In genomic region chr9:113131689-113132151, GRCh38 we compare ENCODE assay signal across 15 cellular contexts. TPM values are rescaled to one million over a fixed set of nuclear protein-coding genes. Genes with fewer than 3 reads are reported as not detected.
DNase-seq lines count a peak whose midpoint lies in the region; ATAC-seq, FAIRE-seq and TF ChIP-seq lines count a peak whose summit lies in the region.
"Had no signal": no experiment of that assay in that cellular context is flagged by ENCODE, and none has a peak within 500 bp of the region (broad histone marks: within the 10 kb centered on the region; RNA-seq: fewer than 3 reads in every experiment).

No MANE protein-coding gene starts in this region.

- DNase-seq in NOMO-1 treated with DMSO at 0.1 percent for 48 hours (lab: John Stamatoyannopoulos, UW; ENCODE audit: unreplicated experiment) (peak; percentile 36), NOMO-1 treated with dmso at 0.1 percent for 144 hours (lab: John Stamatoyannopoulos, UW; ENCODE audit: unreplicated experiment) (no peak), PC-3 (peak; percentile 30), endothelial cell of umbilical vein (ENCODE audit: low read depth, low spot score) (peak; percentile 28), NK-92 (lab: John Stamatoyannopoulos, UW; ENCODE audit: unreplicated experiment) (no peak)
- no peak for DNase-seq in activated CD8-positive, alpha-beta memory T cell treated with anti-CD3 and anti-CD28 coated beads, Interleukin-2, amount 50 U/mL, for 48 hours
- DNase-seq: 8988T; NCI-H446 treated with DMSO at 0.1 percent for 48 hours; occipital lobe; stimulated activated CD4-positive, alpha-beta T cell treated with anti-CD3 and anti-CD28 coated beads, Interleukin-4, amount 100 ng/mL, for 24 hours; T-cell; tibial artery had no signal

- intact Hi-C loops in PC-3 (cut with micrococcal nuclease): no loop called here
- intact Hi-C loops in endothelial cell of umbilical vein (cut with micrococcal nuclease): no loop called here

- no peak for TF ChIP-seq POLR2A in endothelial cell of umbilical vein (IDR thresholded peaks at IDR 0.05; ENCODE audit: low read depth, low read length)

- POLR2A ChIA-PET in PC-3 (lab: Charles Lee; ENCODE audit: unreplicated experiment): no interaction called here
- POLR2A ChIA-PET in endothelial cell of umbilical vein (lab: Charles Lee): no interaction called here

- H3K36me3 ChIP-seq in PC-3 (ENCODE audit: low read depth, low read length): no peaks in the 10 kb centered on the region
- no peaks in the 10 kb centered on the region for H3K36me3 ChIP-seq in endothelial cell of umbilical vein (ENCODE audit: control insufficient read depth in 2 of 2, extremely low read depth in 1 of 2, insufficient read depth in 2 of 2, low read length in 2 of 2)
- H3K36me3 ChIP-seq in parathyroid adenoma (ENCODE audit: control insufficient read depth, insufficient read depth, low read length): no peaks in the 10 kb centered on the region
- H3K36me3 ChIP-seq: tibial artery had no signal

- dilution Hi-C loops in endothelial cell of umbilical vein (cut with MboI; ENCODE audit: extremely low pct_ligation_motif_present, low sequenced_read_pairs): no loop called here

- no peaks in the 10 kb centered on the region for H3K79me2 ChIP-seq in PC-3 (ENCODE audit: low read length)
- no peaks in the 10 kb centered on the region for H3K79me2 ChIP-seq in endothelial cell of umbilical vein (ENCODE audit: control insufficient read depth, insufficient read depth, low read length)
- H3K79me2 ChIP-seq in parathyroid adenoma: no peaks in the 10 kb centered on the region

- no peak overlapping the region for H3K9ac ChIP-seq in PC-3 (ENCODE audit: low read length)
- no peak overlapping the region for H3K9ac ChIP-seq in endothelial cell of umbilical vein (replicated peaks; ENCODE audit: extremely low read depth, insufficient read depth, low read length)
- H3K9ac ChIP-seq in parathyroid adenoma: no peak overlapping the region

- H3K4me3 ChIP-seq in PC-3 (ENCODE audit: low read length) (no peak overlapping the region), endothelial cell of umbilical vein (replicated peaks in 1 of 3; ENCODE audit: insufficient read depth in 1 of 3, low read depth in 1 of 3, low read length in 3 of 3) (no peak overlapping the region), parathyroid adenoma (ENCODE audit: low read depth, low read length) (no peak overlapping the region)
- H3K4me3 ChIP-seq: tibial artery had no signal

- no peaks in the 10 kb centered on the region for H3K9me3 ChIP-seq in PC-3 (ENCODE audit: low read length)
- H3K9me3 ChIP-seq in endothelial cell of umbilical vein (replicated peaks; ENCODE audit: control insufficient read depth, insufficient read depth, low read length): no peaks in the 10 kb centered on the region
- H3K9me3 ChIP-seq in parathyroid adenoma (ENCODE audit: control insufficient read depth, low read length): no peaks in the 10 kb centered on the region
- H3K9me3 ChIP-seq: tibial artery had no signal

- TF ChIP-seq CTCF in PC-3 (conservative IDR thresholded peaks at IDR 0.05; ENCODE audit: low read depth, low read length) (no peak), endothelial cell of umbilical vein (IDR thresholded peaks at IDR 0.05; ENCODE audit: extremely low read depth in 1 of 2, insufficient read depth in 1 of 2, low read depth in 1 of 2, low read length in 2 of 2) (no peak), parathyroid adenoma (IDR thresholded peaks at IDR 0.05) (no peak)

- H3K9me2 ChIP-seq in PC-3 (replicated peaks; ENCODE audit: low read length): no peaks in the 10 kb centered on the region

- no peak overlapping the region for H2AFZ ChIP-seq in PC-3 (ENCODE audit: low read length)
- H2AFZ ChIP-seq in endothelial cell of umbilical vein (ENCODE audit: low read depth, low read length): no peak overlapping the region
- H2AFZ ChIP-seq in parathyroid adenoma: peak overlapping the region; percentile 51

- no peak overlapping the region for H3K27ac ChIP-seq in PC-3 (ENCODE audit: low read length)
- H3K27ac ChIP-seq in endothelial cell of umbilical vein (ENCODE audit: insufficient read depth, low read depth, low read length): no peak overlapping the region
- H3K27ac ChIP-seq in parathyroid adenoma: peak overlapping the region; percentile 88
- H3K27ac ChIP-seq: tibial artery had no signal

- FAIRE-seq in endothelial cell of umbilical vein (lab: Jason Lieb, UNC): no peak
- FAIRE-seq: G401.6 had no signal

- H3F3A ChIP-seq in PC-3 (ENCODE audit: low read length, unreplicated experiment): no peaks in the 10 kb centered on the region

- H3K9me1 ChIP-seq in endothelial cell of umbilical vein (replicated peaks; ENCODE audit: control insufficient read depth, extremely low read depth, insufficient read depth, low read length): no peaks in the 10 kb centered on the region

- no peak overlapping the region for H3K4me2 ChIP-seq in PC-3 (ENCODE audit: low read length)
- H3K4me2 ChIP-seq in endothelial cell of umbilical vein (ENCODE audit: insufficient read depth, low read length): no peak overlapping the region
- peak overlapping the region; percentile 7 for H3K4me2 ChIP-seq in parathyroid adenoma (ENCODE audit: low read length)

- H4K20me1 ChIP-seq in PC-3 (ENCODE audit: low read length): no peaks in the 10 kb centered on the region
- H4K20me1 ChIP-seq in endothelial cell of umbilical vein (replicated peaks; ENCODE audit: control insufficient read depth, extremely low read depth, insufficient read depth, low read length): no peaks in the 10 kb centered on the region

- peaks cover 25% of the 10 kb centered on the region for H3K27me3 ChIP-seq in PC-3 (ENCODE audit: low read length)
- H3K27me3 ChIP-seq in endothelial cell of umbilical vein (ENCODE audit: control insufficient read depth in 2 of 2, insufficient read depth in 2 of 2, low read length in 2 of 2): peaks cover 0 to 2% of the 10 kb centered on the region in 2 experiments
- H3K27me3 ChIP-seq in parathyroid adenoma (ENCODE audit: control insufficient read depth, insufficient read depth, low read length): no peaks in the 10 kb centered on the region

- CTCF ChIA-PET in PC-3 (lab: Charles Lee): no interaction called here
- CTCF ChIA-PET in endothelial cell of umbilical vein (lab: Charles Lee): interaction anchor here (1.1 kb wide), 1 partner anchor 11 kb away, joined by 4 read pairs; no protein-coding TSS in a partner anchor

- BruUV-seq in PC-3 (replicated peaks; lab: Mats Ljungman, UMichigan) (no TSS peak), endothelial cell of umbilical vein (replicated peaks; lab: Mats Ljungman, UMichigan) (no TSS peak)

- H3K4me1 ChIP-seq in PC-3 (ENCODE audit: insufficient read depth, low read length) (no peaks in the 10 kb centered on the region), endothelial cell of umbilical vein (ENCODE audit: control insufficient read depth, extremely low read depth, insufficient read depth, low read length) (no peaks in the 10 kb centered on the region), parathyroid adenoma (peaks cover 30% of the 10 kb centered on the region)
- H3K4me1 ChIP-seq: tibial artery had no signal

- ATAC-seq in PC-3 (no peak), GM19455 (IDR thresholded peaks at IDR 0.05; ENCODE audit: unreplicated experiment) (no peak)
- ATAC-seq: T-cell had no signal

TF ChIP-seq in endothelial cell of umbilical vein, 7 proteins besides CTCF, POLR2A, EP300 and RAD21:
- TF ChIP-seq POLR2AphosphoS5 (IDR thresholded peaks at IDR 0.05; ENCODE audit: insufficient read depth, low read depth, low read length) (no peak), JUN (IDR thresholded peaks at IDR 0.05; ENCODE audit: borderline replicate concordance, insufficient read depth, insufficient read length, low read depth) (no peak), GATA2 (IDR thresholded peaks at IDR 0.05; ENCODE audit: insufficient read depth, insufficient read length, low read depth, low read length) (no peak), MYC (IDR thresholded peaks at IDR 0.05; ENCODE audit: low read depth, low read length) (no peak), FOS (IDR thresholded peaks at IDR 0.05; ENCODE audit: borderline replicate concordance, insufficient read depth, low read length) (no peak), EZH2 (IDR thresholded peaks at IDR 0.05; ENCODE audit: borderline replicate concordance, low read depth, low read length, severe bottlenecking) (no peak)
- TF ChIP-seq, protein P1, sequence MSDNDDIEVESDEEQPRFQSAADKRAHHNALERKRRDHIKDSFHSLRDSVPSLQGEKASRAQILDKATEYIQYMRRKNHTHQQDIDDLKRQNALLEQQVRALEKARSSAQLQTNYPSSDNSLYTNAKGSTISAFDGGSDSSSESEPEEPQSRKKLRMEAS (IDR thresholded peaks at IDR 0.05; ENCODE audit: insufficient read depth, insufficient read length): no peak

RNA-seq across cellular contexts. Expression of gene SLC31A2, which starts 19.1 kb away (rescaled TPM):
- total RNA-seq in PC-3 (2014; rRNA removed) (2.1 and 3.6 TPM in 2 replicates), endothelial cell of umbilical vein (3.7 and 4.0 TPM in 2 replicates)
- 9.8 and 11.4 TPM in 2 replicates for polyA plus RNA-seq in endothelial cell of umbilical vein
- polyA plus RNA-seq in endothelial cell of umbilical vein (2011; cell fraction: cytosol; rRNA removed): 5.5 and 5.6 TPM in 2 replicates
- 3.1 and 3.4 TPM in 2 replicates for polyA plus RNA-seq in endothelial cell of umbilical vein (2011; cell fraction: nucleus; rRNA removed)
- 5.0 and 6.0 TPM in 2 replicates for polyA plus RNA-seq in endothelial cell of umbilical vein (2012)
- polyA minus RNA-seq in endothelial cell of umbilical vein: 6.0 and 9.7 TPM in 2 replicates
- polyA minus RNA-seq in endothelial cell of umbilical vein (2011; cell fraction: cytosol; rRNA and poly(A)+ RNA removed): 3.1 TPM
- polyA minus RNA-seq in endothelial cell of umbilical vein (2011; cell fraction: nucleus; rRNA and poly(A)+ RNA removed): 2.9 and 3.5 TPM in 2 replicates

Comparison
In these comparisons a context has a peak if more than half of its experiments do, and no peak if none do; other contexts are left out.
1. DNase-seq: peak in NOMO-1 treated with DMSO at 0.1 percent for 48 hours (single experiment), PC-3 (single experiment) and endothelial cell of umbilical vein (single experiment); none in NOMO-1 treated with dmso at 0.1 percent for 144 hours (single experiment), NK-92 (single experiment) and activated CD8-positive, alpha-beta memory T cell treated with anti-CD3 and anti-CD28 coated beads, Interleukin-2, amount 50 U/mL, for 48 hours (single experiment).